ENCODE assay signal across 13 cellular contexts in genomic region chr3:184575701-184576100, GRCh38. TPM values are rescaled to one million over a fixed set of nuclear protein-coding genes. Genes with fewer than 3 reads are reported as not detected.
DNase-seq lines count a peak whose midpoint lies in the region; ATAC-seq and TF ChIP-seq lines count a peak whose summit lies in the region.
"Had no signal": no experiment of that assay in that cellular context is flagged by ENCODE, and none has a peak within 500 bp of the region (broad histone marks: within the 10 kb centered on the region; RNA-seq: fewer than 3 reads in every experiment).

No MANE protein-coding gene starts in this region.

- H3K27me3 ChIP-seq in GM23338 (ENCODE audit: insufficient read depth) (peaks cover 51% of the 10 kb centered on the region), gastrocnemius medialis (peaks cover 0 to under 1% (median 0%) of the 10 kb centered on the region in 3 donors)

- H3K9me3 Mint-ChIP-seq in GM23338, result no peaks in the 10 kb centered on the region
- H3K9me3 Mint-ChIP-seq in progenitor cell of endocrine pancreas (ENCODE audit: low read depth), result no peaks in the 10 kb centered on the region
- H3K9me3 Mint-ChIP-seq in activated CD8-positive, alpha-beta T cell treated with anti-CD3 and anti-CD28 coated beads for 36 hours, result no peaks in the 10 kb centered on the region

- TF ChIP-seq CTCF in GM23338 (conservative IDR thresholded peaks at IDR 0.05; ENCODE audit: low read depth in 2 of 2) (no peak), RWPE1 (conservative IDR thresholded peaks at IDR 0.05; ENCODE audit: low read depth) (no peak), progenitor cell of endocrine pancreas (IDR thresholded peaks at IDR 0.05; ENCODE audit: unreplicated experiment) (no peak), gastrocnemius medialis (IDR thresholded peaks at IDR 0.05 in 4 of 5, conservative IDR thresholded peaks at IDR 0.05 in 1 of 5) (no peak)
- TF ChIP-seq CTCF in activated CD8-positive, alpha-beta T cell treated with anti-CD3 and anti-CD28 coated beads for 36 hours (IDR thresholded peaks at IDR 0.05), result no peak

- H3K27ac ChIP-seq in GM23338 (ENCODE audit: low read depth) (no peak overlapping the region), RWPE1 (peak overlapping the region; percentile 24; the same call in 1 of the 2 replicates), mesodermal cell (ENCODE audit: low read depth, low read length, severe bottlenecking) (peak overlapping the region; percentile 93), gastrocnemius medialis (no peak overlapping the region)
- H3K27ac ChIP-seq: BLaER1 treated with 17β-estradiol and CSF1 and Interleukin-3, amounts not matched to agents 10 nM and 100 nM had no signal

- in situ Hi-C loops in gastrocnemius medialis (cut with MboI; ENCODE audit: low sequenced_read_pairs in 4 of 4), result no loop called here

- H3K27ac Mint-ChIP-seq in GM23338 (no peak overlapping the region), progenitor cell of endocrine pancreas (peak overlapping the region; percentile 77)
- no peak overlapping the region for H3K27ac Mint-ChIP-seq in activated CD8-positive, alpha-beta T cell treated with anti-CD3 and anti-CD28 coated beads for 36 hours
- H3K27ac Mint-ChIP-seq: CD4-positive, CD25-positive, alpha-beta regulatory T cell had no signal

- TF ChIP-seq POLR2A in gastrocnemius medialis (IDR thresholded peaks at IDR 0.05), result no peak

- ATAC-seq in GM23338 (no peak), gastrocnemius medialis (no peak)
- no peak for ATAC-seq in activated CD8-positive, alpha-beta T cell treated with anti-CD3 and anti-CD28 coated beads for 36 hours

- no peaks in the 10 kb centered on the region for H3K79me2 ChIP-seq in GM23338 (replicated peaks; ENCODE audit: insufficient read depth)

- CTCF ChIA-PET in RWPE1 (lab: Yijun Ruan, JAX), result no interaction called here
- CTCF ChIA-PET in activated CD8-positive, alpha-beta T cell treated with anti-CD3 and anti-CD28 coated beads for 36 hours (lab: Charles Lee), result interaction anchor here (1.1 to 1.9 kb wide), 2 partner anchors 15 to 202 kb away, joined by 3 to 4 read pairs; no protein-coding TSS in a partner anchor

- H3K36me3 Mint-ChIP-seq in GM23338 (ENCODE audit: low read depth) (no peaks in the 10 kb centered on the region; the same call in 1 of the 3 replicates), progenitor cell of endocrine pancreas (ENCODE audit: insufficient read depth) (peaks cover 9% of the 10 kb centered on the region)
- H3K36me3 Mint-ChIP-seq in activated CD8-positive, alpha-beta T cell treated with anti-CD3 and anti-CD28 coated beads for 36 hours (ENCODE audit: low read depth), result no peaks in the 10 kb centered on the region
- H3K36me3 Mint-ChIP-seq: CD4-positive, CD25-positive, alpha-beta regulatory T cell had no signal

- H4K20me1 ChIP-seq in GM23338 (replicated peaks; ENCODE audit: insufficient read depth), result no peaks in the 10 kb centered on the region

- H3K4me3 Mint-ChIP-seq in GM23338, result peak overlapping the region; percentile 24; the same call in 1 of the 3 replicates
- H3K4me3 Mint-ChIP-seq in progenitor cell of endocrine pancreas (ENCODE audit: low read depth), result no peak overlapping the region
- no peak overlapping the region for H3K4me3 Mint-ChIP-seq in activated CD8-positive, alpha-beta T cell treated with anti-CD3 and anti-CD28 coated beads for 36 hours
- H3K4me3 Mint-ChIP-seq: CD4-positive, CD25-positive, alpha-beta regulatory T cell had no signal

- no peaks in the 10 kb centered on the region for H3K9me2 ChIP-seq in GM23338 (ENCODE audit: insufficient read depth)

- no peak overlapping the region for H3K4me3 ChIP-seq in GM23338
- no peak overlapping the region for H3K4me3 ChIP-seq in mesodermal cell (ENCODE audit: extremely low read depth, insufficient read depth, low read length, poor library complexity, severe bottlenecking)
- no peak overlapping the region for H3K4me3 ChIP-seq in gastrocnemius medialis
- H3K4me3 ChIP-seq: BLaER1 treated with 17β-estradiol and CSF1 and Interleukin-3, amounts not matched to agents 10 nM and 100 nM had no signal

- H3F3A ChIP-seq in GM23338 (replicated peaks; ENCODE audit: low read depth), result no peaks in the 10 kb centered on the region

- no peak overlapping the region for H2AFZ ChIP-seq in GM23338

- H3K9me3 ChIP-seq in mesodermal cell (ENCODE audit: control insufficient read depth, low read length) (no peaks in the 10 kb centered on the region), gastrocnemius medialis (no peaks in the 10 kb centered on the region)
- H3K9me3 ChIP-seq: BLaER1 treated with 17β-estradiol and CSF1 and Interleukin-3, amounts not matched to agents 10 nM and 100 nM had no signal

- H3K36me3 ChIP-seq in GM23338 (ENCODE audit: insufficient read depth), result no peaks in the 10 kb centered on the region
- peaks cover 50% of the 10 kb centered on the region for H3K36me3 ChIP-seq in mesodermal cell (ENCODE audit: control insufficient read depth, insufficient read depth, low read length)
- H3K36me3 ChIP-seq in gastrocnemius medialis, result no peaks in the 10 kb centered on the region

- peaks cover 34% of the 10 kb centered on the region for H3K27me3 Mint-ChIP-seq in GM23338 (ENCODE audit: insufficient read depth, low read depth, poor library complexity)
- H3K27me3 Mint-ChIP-seq in progenitor cell of endocrine pancreas, result peaks cover 6% of the 10 kb centered on the region
- peaks cover 10% of the 10 kb centered on the region for H3K27me3 Mint-ChIP-seq in activated CD8-positive, alpha-beta T cell treated with anti-CD3 and anti-CD28 coated beads for 36 hours

- H3K4me1 Mint-ChIP-seq in GM23338 (peaks cover 58% of the 10 kb centered on the region), progenitor cell of endocrine pancreas (ENCODE audit: low read depth) (peaks cover 26% of the 10 kb centered on the region)
- no peaks in the 10 kb centered on the region for H3K4me1 Mint-ChIP-seq in activated CD8-positive, alpha-beta T cell treated with anti-CD3 and anti-CD28 coated beads for 36 hours (ENCODE audit: low read depth)

- WGBS in mesodermal cell (ENCODE audit: insufficient coverage in 2 of 2), 2 experiments, result 94 to 98% methylated on average over 4 to 7 of the region's 9 CpGs

- H3K4me2 ChIP-seq in GM23338, result no peak overlapping the region

- intact Hi-C loops in gastrocnemius medialis (cut with DNase I; ENCODE audit: low total_unique reads), result no loop called here
- intact Hi-C loops in activated CD8-positive, alpha-beta T cell treated with anti-CD3 and anti-CD28 coated beads for 36 hours (cut with micrococcal nuclease), result no loop called here

- H3K4me1 ChIP-seq in GM23338 (ENCODE audit: insufficient read depth), result peaks cover 33% of the 10 kb centered on the region
- H3K4me1 ChIP-seq in mesodermal cell (ENCODE audit: control insufficient read depth, insufficient read depth, low read length, poor library complexity, severe bottlenecking), result peaks cover 42% of the 10 kb centered on the region
- H3K4me1 ChIP-seq in gastrocnemius medialis, result no peaks in the 10 kb centered on the region

- POLR2A ChIA-PET in RWPE1 (lab: Yijun Ruan, JAX; ENCODE audit: low non-redundant PET), result no interaction called here
- POLR2A ChIA-PET in activated CD8-positive, alpha-beta T cell treated with anti-CD3 and anti-CD28 coated beads for 36 hours (lab: Charles Lee), result interaction anchor here (1.0 kb wide), 1 partner anchor 54 kb away, joined by 3 read pairs; no protein-coding TSS in a partner anchor

- DNase-seq in GM23338 (ENCODE audit: low spot score) (no peak), RWPE1 (ENCODE audit: low spot score) (no peak), progenitor cell of endocrine pancreas (ENCODE audit: low spot score, unreplicated experiment) (no peak), gastrocnemius medialis (no peak), T-helper 9 cell (no peak)
- DNase-seq in activated CD8-positive, alpha-beta T cell treated with anti-CD3 and anti-CD28 coated beads for 36 hours, result no peak
- DNase-seq: ACHN; CD4-positive, CD25-positive, alpha-beta regulatory T cell; DMS53; GF-D8; IMR-90 had no signal

TF ChIP-seq in GM23338, 12 proteins besides CTCF, POLR2A, EP300 and RAD21 (continues in another document):
- TF ChIP-seq ZNF114 (CRISPR knock-in tag; IDR thresholded peaks at IDR 0.05) (no peak), NANOG (IDR thresholded peaks at IDR 0.05; ENCODE audit: borderline replicate concordance) (no peak), REST (IDR thresholded peaks at IDR 0.05; ENCODE audit: unreplicated experiment) (no peak), EZH2 (IDR thresholded peaks at IDR 0.05; ENCODE audit: low read depth, unreplicated experiment) (no peak), EZH2phosphoT487 (IDR thresholded peaks at IDR 0.05; ENCODE audit: unreplicated experiment) (no peak)

RNA-seq across cellular contexts. Expression of gene EPHB3, which starts 14.1 kb away (rescaled TPM):
- total RNA-seq in GM23338 (2014; rRNA removed; shearing (Covaris generic)), result 1.0 and 2.0 TPM in 2 replicates
- polyA plus RNA-seq in GM23338 (2016; fragmentation: Nextera tagmentation; extraction: Ambion mirVana), result 0.54 and 0.57 TPM in 2 replicates
- polyA plus RNA-seq in mesodermal cell (2013, experiment 1 of 2), result 21.1 TPM
- 18.1 TPM for polyA plus RNA-seq in mesodermal cell (2013, experiment 2 of 2)
- total RNA-seq in progenitor cell of endocrine pancreas (11.7 and 13.4 TPM in 2 replicates), gastrocnemius medialis (under 1 TPM; 0.10 to 0.24 (median 0.12) TPM)
- total RNA-seq in activated CD8-positive, alpha-beta T cell treated with anti-CD3 and anti-CD28 coated beads for 36 hours, result under 1 TPM in 1 of 2 experiments, not detected in 1; 0.07 TPM
- total RNA-seq: CD4-positive, CD25-positive, alpha-beta regulatory T cell had no signal
- polyA plus RNA-seq: CD4-positive, CD25-positive, alpha-beta regulatory T cell had no signal

Comparison
In these comparisons a context has a peak if more than half of its experiments do, and no peak if none do; other contexts are left out.
1. H3K27ac ChIP-seq: peak in RWPE1 (single experiment) and mesodermal cell (single experiment); none in GM23338 (single experiment) and gastrocnemius medialis (0 of 4).